1 cellular context compared by ENCODE assay signal in the genomic region with DNA sequence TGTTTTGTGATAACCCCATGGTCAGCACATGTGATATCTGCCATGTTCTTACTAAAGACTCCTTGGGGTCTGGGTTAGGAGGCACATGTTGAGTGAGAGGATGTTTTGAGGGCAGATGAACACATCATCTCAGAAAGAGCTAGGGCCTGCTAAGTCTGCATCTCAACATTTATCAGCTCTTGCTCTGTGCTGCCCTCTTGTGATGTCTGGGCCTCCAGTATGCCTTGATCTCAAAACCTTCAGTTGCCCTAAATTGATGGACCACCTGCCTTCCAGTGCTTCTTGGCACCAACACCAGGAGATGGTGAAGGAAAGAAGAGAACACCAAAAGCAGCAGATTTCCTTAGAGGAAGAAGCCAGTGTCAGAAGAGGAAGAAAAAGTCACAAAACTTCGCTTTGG.
TF ChIP-seq lines count a peak whose summit lies in the region.

No MANE protein-coding gene starts in this region.

TF ChIP-seq in HepG2, 621 proteins besides CTCF, POLR2A, EP300 and RAD21 (continued from another document):
- TF ChIP-seq, protein P1, sequence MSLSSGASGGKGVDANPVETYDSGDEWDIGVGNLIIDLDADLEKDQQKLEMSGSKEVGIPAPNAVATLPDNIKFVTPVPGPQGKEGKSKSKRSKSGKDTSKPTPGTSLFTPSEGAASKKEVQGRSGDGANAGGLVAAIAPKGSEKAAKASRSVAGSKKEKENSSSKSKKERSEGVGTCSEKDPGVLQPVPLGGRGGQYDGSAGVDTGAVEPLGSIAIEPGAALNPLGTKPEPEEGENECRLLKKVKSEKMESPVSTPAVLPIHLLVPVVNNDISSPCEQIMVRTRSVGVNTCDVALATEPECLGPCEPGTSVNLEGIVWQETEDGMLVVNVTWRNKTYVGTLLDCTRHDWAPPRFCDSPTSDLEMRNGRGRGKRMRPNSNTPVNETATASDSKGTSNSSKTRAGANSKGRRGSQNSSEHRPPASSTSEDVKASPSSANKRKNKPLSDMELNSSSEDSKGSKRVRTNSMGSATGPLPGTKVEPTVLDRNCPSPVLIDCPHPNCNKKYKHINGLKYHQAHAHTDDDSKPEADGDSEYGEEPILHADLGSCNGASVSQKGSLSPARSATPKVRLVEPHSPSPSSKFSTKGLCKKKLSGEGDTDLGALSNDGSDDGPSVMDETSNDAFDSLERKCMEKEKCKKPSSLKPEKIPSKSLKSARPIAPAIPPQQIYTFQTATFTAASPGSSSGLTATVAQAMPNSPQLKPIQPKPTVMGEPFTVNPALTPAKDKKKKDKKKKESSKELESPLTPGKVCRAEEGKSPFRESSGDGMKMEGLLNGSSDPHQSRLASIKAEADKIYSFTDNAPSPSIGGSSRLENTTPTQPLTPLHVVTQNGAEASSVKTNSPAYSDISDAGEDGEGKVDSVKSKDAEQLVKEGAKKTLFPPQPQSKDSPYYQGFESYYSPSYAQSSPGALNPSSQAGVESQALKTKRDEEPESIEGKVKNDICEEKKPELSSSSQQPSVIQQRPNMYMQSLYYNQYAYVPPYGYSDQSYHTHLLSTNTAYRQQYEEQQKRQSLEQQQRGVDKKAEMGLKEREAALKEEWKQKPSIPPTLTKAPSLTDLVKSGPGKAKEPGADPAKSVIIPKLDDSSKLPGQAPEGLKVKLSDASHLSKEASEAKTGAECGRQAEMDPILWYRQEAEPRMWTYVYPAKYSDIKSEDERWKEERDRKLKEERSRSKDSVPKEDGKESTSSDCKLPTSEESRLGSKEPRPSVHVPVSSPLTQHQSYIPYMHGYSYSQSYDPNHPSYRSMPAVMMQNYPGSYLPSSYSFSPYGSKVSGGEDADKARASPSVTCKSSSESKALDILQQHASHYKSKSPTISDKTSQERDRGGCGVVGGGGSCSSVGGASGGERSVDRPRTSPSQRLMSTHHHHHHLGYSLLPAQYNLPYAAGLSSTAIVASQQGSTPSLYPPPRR (CRISPR knock-in tag; IDR thresholded peaks at IDR 0.05; ENCODE audit: borderline replicate concordance) = no peak
- TF ChIP-seq TCF7L2 (IDR thresholded peaks at IDR 0.05; ENCODE audit: low read depth, low read length) = no peak
- TF ChIP-seq KLF6 (CRISPR knock-in tag; IDR thresholded peaks at IDR 0.05) = no peak
- no peak for TF ChIP-seq MED13 (CRISPR knock-in tag; IDR thresholded peaks at IDR 0.05)
